Comparison of ENCODE assay signal across 16 cellular contexts in genomic region chr7:97772034-97772891, GRCh38. TPM values are rescaled to one million over a fixed set of nuclear protein-coding genes. Genes with fewer than 3 reads are reported as not detected.
"Had no signal": no experiment of that assay in that cellular context is flagged by ENCODE, and none has a peak within 500 bp of the region (broad histone marks: within the 10 kb centered on the region; RNA-seq: fewer than 3 reads in every experiment).

No MANE protein-coding gene starts in this region.

- H3K27ac Mint-ChIP-seq: activated CD4-positive, alpha-beta memory T cell treated with anti-CD3 and anti-CD28 coated beads for 36 hours; activated naive CD8-positive, alpha-beta T cell treated with anti-CD3 and anti-CD28 coated beads for 36 hours; nephron progenitor cell had no signal

- H3K4me3 Mint-ChIP-seq: activated CD4-positive, alpha-beta memory T cell treated with anti-CD3 and anti-CD28 coated beads for 36 hours; activated naive CD8-positive, alpha-beta T cell treated with anti-CD3 and anti-CD28 coated beads for 36 hours; activated T-cell treated with anti-CD3 and anti-CD28 coated beads, Interleukin-2, amount 50 U/mL, for 4 hours; nephron progenitor cell had no signal

- H3K9me3 Mint-ChIP-seq: activated CD4-positive, alpha-beta memory T cell treated with anti-CD3 and anti-CD28 coated beads for 36 hours; activated naive CD8-positive, alpha-beta T cell treated with anti-CD3 and anti-CD28 coated beads for 36 hours; activated T-cell treated with anti-CD3 and anti-CD28 coated beads, Interleukin-2, amount 50 U/mL, for 4 hours; nephron progenitor cell had no signal

- H3K27me3 ChIP-seq: breast epithelium, dorsolateral prefrontal cortex, foreskin keratinocyte, upper lobe of left lung had no signal

- DNase-seq: activated CD4-positive, alpha-beta memory T cell treated with anti-CD3 and anti-CD28 coated beads for 36 hours; activated gamma-delta T cell; activated naive CD8-positive, alpha-beta T cell treated with anti-CD3 and anti-CD28 coated beads for 36 hours; activated T-cell treated with anti-CD3 and anti-CD28 coated beads, Interleukin-2, amount 50 U/mL, for 4 hours; anterior cingulate cortex; dorsolateral prefrontal cortex; foreskin keratinocyte; head of caudate nucleus; nephron progenitor cell; psoas muscle; stimulated activated CD4-positive, alpha-beta T cell treated with anti-CD3 and anti-CD28 coated beads, Interleukin-12 subunit alpha, Interleukin-12 subunit beta, amount 100 ng/mL, for 4 hours; stimulated activated naive CD4-positive, alpha-beta T cell treated with Interleukin-2 at 50 U/mL for 16 hours; upper lobe of left lung had no signal

- ATAC-seq: activated T-cell treated with anti-CD3 and anti-CD28 coated beads, Interleukin-2, amount 50 U/mL, for 4 hours; foreskin keratinocyte; left lobe of liver; psoas muscle; sciatic nerve had no signal

- H3K27ac ChIP-seq: breast epithelium, dorsolateral prefrontal cortex, foreskin keratinocyte, psoas muscle, upper lobe of left lung had no signal

- H3K36me3 Mint-ChIP-seq: activated CD4-positive, alpha-beta memory T cell treated with anti-CD3 and anti-CD28 coated beads for 36 hours; activated naive CD8-positive, alpha-beta T cell treated with anti-CD3 and anti-CD28 coated beads for 36 hours had no signal

- H3K9me3 ChIP-seq: breast epithelium, psoas muscle, upper lobe of left lung had no signal

- H3K4me1 ChIP-seq: breast epithelium, foreskin keratinocyte, psoas muscle, upper lobe of left lung had no signal

- H3K36me3 ChIP-seq: breast epithelium, upper lobe of left lung had no signal

- H3K4me1 Mint-ChIP-seq: activated naive CD8-positive, alpha-beta T cell treated with anti-CD3 and anti-CD28 coated beads for 36 hours; nephron progenitor cell had no signal

- H3K4me3 ChIP-seq: breast epithelium, dorsolateral prefrontal cortex, psoas muscle, upper lobe of left lung had no signal

RNA-seq across cellular contexts. Expression of gene TAC1, which starts 40.4 kb away (rescaled TPM):
- total RNA-seq: activated CD4-positive, alpha-beta memory T cell treated with anti-CD3 and anti-CD28 coated beads for 36 hours; foreskin keratinocyte; left lobe of liver; psoas muscle had no signal
- polyA plus RNA-seq: foreskin keratinocyte had no signal
